Comparison of ENCODE assay signal across 12 cellular contexts in the genomic region with DNA sequence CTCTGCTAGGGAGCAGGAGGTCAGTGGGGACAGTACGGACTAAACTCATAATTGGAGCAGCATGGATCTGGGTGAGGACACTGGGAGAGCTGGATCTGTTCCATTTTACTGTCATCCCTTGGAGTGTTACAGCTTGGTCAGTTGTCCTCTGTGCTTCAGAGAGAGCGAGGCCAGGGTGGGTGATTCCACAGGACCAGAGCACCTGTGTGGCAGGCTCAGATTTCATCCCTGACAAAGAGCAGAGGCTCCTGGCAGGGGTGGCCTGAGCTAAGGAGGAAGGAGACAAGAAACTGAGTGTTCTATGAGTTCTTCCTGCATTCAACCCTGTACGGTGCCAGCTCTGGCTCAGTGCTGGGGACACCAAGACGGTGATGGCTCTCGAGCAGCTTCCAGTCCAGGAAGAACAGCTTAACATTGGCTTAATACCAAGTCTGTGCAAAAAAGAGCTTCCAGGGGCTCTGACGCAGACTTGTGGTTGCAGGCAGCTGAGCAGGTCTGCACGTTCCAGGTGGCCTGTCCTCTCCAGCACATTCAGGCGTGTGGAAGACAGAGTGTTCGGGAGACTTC. TPM values are rescaled to one million over a fixed set of nuclear protein-coding genes. Genes with fewer than 3 reads are reported as not detected.
DNase-seq lines count a peak whose midpoint lies in the region; TF ChIP-seq lines count a peak whose summit lies in the region.
"Had no signal": no experiment of that assay in that cellular context is flagged by ENCODE, and none has a peak within 500 bp of the region (broad histone marks: within the 10 kb centered on the region; RNA-seq: fewer than 3 reads in every experiment).

No MANE protein-coding gene starts in this region.

- peaks cover 0 to 6% (median 4%) of the 10 kb centered on the region in 3 donors for H3K27me3 Mint-ChIP-seq in immature natural killer cell (ENCODE audit: low read depth in 3 of 3)

- no peaks in the 10 kb centered on the region for H3K36me3 Mint-ChIP-seq in immature natural killer cell
- H3K36me3 Mint-ChIP-seq: activated naive CD4-positive, alpha-beta T cell treated with anti-CD3 and anti-CD28 coated beads, Interleukin-2, amount 50 U/mL, for 72 hours had no signal

- no peak overlapping the region for H3K27ac Mint-ChIP-seq in immature natural killer cell
- H3K27ac Mint-ChIP-seq: progenitor cell of endocrine pancreas had no signal

- no peak overlapping the region for H3K4me3 Mint-ChIP-seq in immature natural killer cell

- DNase-seq in DMS53 (lab: John Stamatoyannopoulos, UW) (peak; percentile 15), DMS53 treated with DMSO at 0.1 percent for 48 hours (lab: John Stamatoyannopoulos, UW; ENCODE audit: unreplicated experiment) (no peak), SK-N-DZ (ENCODE audit: low spot score) (peak; percentile 69), fibroblast of the aortic adventitia (ENCODE audit: low read depth) (peak; percentile 39), skeletal muscle cell (ENCODE audit: low read depth) (peak; percentile 74), immature natural killer cell (no peak), NCI-H524 (lab: John Stamatoyannopoulos, UW) (no peak)
- no peak for DNase-seq in activated naive CD4-positive, alpha-beta T cell treated with anti-CD3 and anti-CD28 coated beads, Interleukin-2, amount 50 U/mL, for 16 hours
- DNase-seq: activated CD4-positive, alpha-beta T cell treated with anti-CD3 and anti-CD28 coated beads for 48 hours; kidney glomerular epithelial cell had no signal

- no peak for TF ChIP-seq CTCF in fibroblast of the aortic adventitia (IDR thresholded peaks at IDR 0.05; ENCODE audit: insufficient read depth, low read length)

- H3K4me1 Mint-ChIP-seq in immature natural killer cell = no peaks in the 10 kb centered on the region

- H3K9me3 Mint-ChIP-seq in immature natural killer cell = no peaks in the 10 kb centered on the region
- H3K9me3 Mint-ChIP-seq: activated naive CD4-positive, alpha-beta T cell treated with anti-CD3 and anti-CD28 coated beads, Interleukin-2, amount 50 U/mL, for 72 hours had no signal

- H3K4me3 ChIP-seq in fibroblast of the aortic adventitia (ENCODE audit: low read depth, low read length) = no peak overlapping the region
- H3K4me3 ChIP-seq in skeletal muscle cell (ENCODE audit: low read depth, low read length) = no peak overlapping the region

RNA-seq across cellular contexts. Expression of a gene that starts 8.4 kb away (rescaled TPM):
- polyA plus RNA-seq in SK-N-DZ (2014; cell fraction: cytosol; rRNA removed) = 41.3 and 45.9 TPM in 2 replicates
- 19.9 and 28.4 TPM in 2 replicates for polyA plus RNA-seq in SK-N-DZ (2014; cell fraction: nucleus; rRNA removed)
- total RNA-seq in fibroblast of the aortic adventitia (ENCODE audit: low replicate concordance) = 0.36 and 2.1 TPM in 2 replicates
- under 1 TPM in 2 of 3 donors, not detected in 1; 0.06 to 0.07 TPM for polyA plus RNA-seq in immature natural killer cell

RNA-seq across cellular contexts. Expression of a gene that starts 38.9 kb away (rescaled TPM):
- polyA plus RNA-seq in SK-N-DZ (2014; cell fraction: cytosol; rRNA removed) = 49.7 and 57.3 TPM in 2 replicates
- 47.3 and 55.5 TPM in 2 replicates for polyA plus RNA-seq in SK-N-DZ (2014; cell fraction: nucleus; rRNA removed)
- 16.4 and 34.2 TPM in 2 replicates for total RNA-seq in fibroblast of the aortic adventitia (ENCODE audit: low replicate concordance)
- polyA plus RNA-seq in immature natural killer cell = 10 to 100 TPM; 32.6 to 64.5 (median 57.4) TPM

RNA-seq across cellular contexts. Expression of a gene that starts 40.7 kb away (rescaled TPM):
- 19.0 and 27.3 TPM in 2 replicates for polyA plus RNA-seq in SK-N-DZ (2014; cell fraction: cytosol; rRNA removed)
- 72.4 and 86.5 TPM in 2 replicates for polyA plus RNA-seq in SK-N-DZ (2014; cell fraction: nucleus; rRNA removed)
- 0.09 and 1.6 TPM in 2 replicates for total RNA-seq in fibroblast of the aortic adventitia (ENCODE audit: low replicate concordance)
- polyA plus RNA-seq in immature natural killer cell = 1 to 10 TPM in 1 of 3 donors, under 1 TPM in 1, not detected in 1; 0.34 to 1.3 TPM

Comparison
In these comparisons a context has a peak if more than half of its experiments do, and no peak if none do; other contexts are left out.
1. DNase-seq: peak in DMS53 (single experiment), SK-N-DZ (single experiment), fibroblast of the aortic adventitia (single experiment) and skeletal muscle cell (single experiment); none in DMS53 treated with DMSO at 0.1 percent for 48 hours (single experiment), immature natural killer cell (0 of 3), NCI-H524 (0 of 2) and activated naive CD4-positive, alpha-beta T cell treated with anti-CD3 and anti-CD28 coated beads, Interleukin-2, amount 50 U/mL, for 16 hours (single experiment).